Comparison of ENCODE assay signal across 21 cellular contexts in genomic region chr5:66518753-66519152, GRCh38.
A peak's percentile ranks its signal among the peaks of the same experiment; 100 is the strongest.
DNase-seq lines count a peak whose midpoint lies in the region; ATAC-seq, FAIRE-seq and TF ChIP-seq lines count a peak whose summit lies in the region.
"Had no signal": no experiment of that assay in that cellular context is flagged by ENCODE, and none has a peak within 500 bp of the region (broad histone marks: within the 10 kb centered on the region; RNA-seq: fewer than 3 reads in every experiment).

No MANE protein-coding gene starts in this region.

- H4K8ac ChIP-seq in mesenchymal stem cell (ENCODE audit: low read length) = no peak overlapping the region

- H4K91ac ChIP-seq in mesenchymal stem cell (ENCODE audit: low read length) = no peak overlapping the region

- no peak overlapping the region for H3K23ac ChIP-seq in mesenchymal stem cell (ENCODE audit: low read length in 2 of 2)

- H3K9me3 ChIP-seq in endothelial cell of umbilical vein (replicated peaks; ENCODE audit: control insufficient read depth, insufficient read depth, low read length) (no peaks in the 10 kb centered on the region), lower lobe of right lung (peaks cover 4% of the 10 kb centered on the region), mesenchymal stem cell (ENCODE audit: control insufficient read depth, low read length) (peaks cover 27% of the 10 kb centered on the region)

- no peaks in the 10 kb centered on the region for H3K9me1 ChIP-seq in endothelial cell of umbilical vein (replicated peaks; ENCODE audit: control insufficient read depth, extremely low read depth, insufficient read depth, low read length)

- ATAC-seq in lower lobe of right lung = peak; percentile 74 to 88
- ATAC-seq: activated naive CD8-positive, alpha-beta T cell treated with anti-CD3 and anti-CD28 coated beads, Interleukin-2, amount 50 U/mL, for 24 hours; stimulated activated memory B cell treated with anti-CD40 and anti-IgM and Interleukin-4, amounts not matched to agents 10 μg/mL and 1 μg/mL and 100 μg/mL, for 72 hours had no signal

- H2AFZ ChIP-seq in endothelial cell of umbilical vein (ENCODE audit: low read depth, low read length) (no peak overlapping the region), mesenchymal stem cell (ENCODE audit: low read depth, low read length) (no peak overlapping the region)

- H3K18ac ChIP-seq in mesenchymal stem cell (ENCODE audit: low read depth in 1 of 2, low read length in 2 of 2) = no peak overlapping the region

- TF ChIP-seq CTCF in endothelial cell of umbilical vein (IDR thresholded peaks at IDR 0.05; ENCODE audit: extremely low read depth in 1 of 2, insufficient read depth in 1 of 2, low read depth in 1 of 2, low read length in 2 of 2) (no peak), lower lobe of right lung (IDR thresholded peaks at IDR 0.05) (no peak)

- dilution Hi-C loops in endothelial cell of umbilical vein (cut with MboI; ENCODE audit: extremely low pct_ligation_motif_present, low sequenced_read_pairs) = no loop called here

- H3K27me3 ChIP-seq in endothelial cell of umbilical vein (ENCODE audit: control insufficient read depth in 2 of 2, insufficient read depth in 2 of 2, low read length in 2 of 2) (no peaks in the 10 kb centered on the region), lower lobe of right lung (ENCODE audit: low read depth) (no peaks in the 10 kb centered on the region), mesenchymal stem cell (ENCODE audit: control insufficient read depth in 1 of 2, insufficient read depth in 1 of 2, low read length in 2 of 2) (no peaks in the 10 kb centered on the region)

- CTCF ChIA-PET in endothelial cell of umbilical vein (lab: Charles Lee) = no interaction called here

- H3K4me3 ChIP-seq in endothelial cell of umbilical vein (replicated peaks in 1 of 3; ENCODE audit: insufficient read depth in 1 of 3, low read depth in 1 of 3, low read length in 3 of 3) (no peak overlapping the region), lower lobe of right lung (peak overlapping the region; percentile 21), mesenchymal stem cell (ENCODE audit: insufficient read depth in 1 of 2, low read depth in 1 of 2, low read length in 2 of 2) (no peak overlapping the region)

- H3K4me2 ChIP-seq in endothelial cell of umbilical vein (ENCODE audit: insufficient read depth, low read length) = no peak overlapping the region
- H3K4me2 ChIP-seq in mesenchymal stem cell (ENCODE audit: low read length, poor library complexity, severe bottlenecking) = no peak overlapping the region

- H3K4ac ChIP-seq in mesenchymal stem cell (ENCODE audit: low read depth in 1 of 2, low read length in 2 of 2) = no peak overlapping the region

- no peak overlapping the region for H2BK5ac ChIP-seq in mesenchymal stem cell (ENCODE audit: low read depth, low read length, poor library complexity, severe bottlenecking)

- BruUV-seq in endothelial cell of umbilical vein (replicated peaks; lab: Mats Ljungman, UMichigan) = no TSS peak

- intact Hi-C loops in endothelial cell of umbilical vein (cut with micrococcal nuclease) (no loop called here), lower lobe of right lung (cut with DNase I) (no loop called here)

- H4K20me1 ChIP-seq in endothelial cell of umbilical vein (replicated peaks; ENCODE audit: control insufficient read depth, extremely low read depth, insufficient read depth, low read length) = no peaks in the 10 kb centered on the region

- whole genome bisulfite sequencing in mesenchymal stem cell = 97% methylated on average over 3 of the region's 4 CpGs

- H3K14ac ChIP-seq in mesenchymal stem cell (ENCODE audit: low read length in 2 of 2) = no peak overlapping the region

- H3K27ac ChIP-seq in endothelial cell of umbilical vein (ENCODE audit: insufficient read depth, low read depth, low read length) (no peak overlapping the region), lower lobe of right lung (peak overlapping the region; percentile 50), mesenchymal stem cell (ENCODE audit: low read length, poor library complexity, severe bottlenecking) (no peak overlapping the region)
- H3K27ac ChIP-seq: C4-2B had no signal

- H3K4me1 ChIP-seq in endothelial cell of umbilical vein (ENCODE audit: control insufficient read depth, extremely low read depth, insufficient read depth, low read length) (no peaks in the 10 kb centered on the region), lower lobe of right lung (no peaks in the 10 kb centered on the region), mesenchymal stem cell (ENCODE audit: control insufficient read depth, insufficient read depth, low read depth, low read length) (no peaks in the 10 kb centered on the region)

- H2BK15ac ChIP-seq in mesenchymal stem cell (ENCODE audit: low read depth, poor library complexity, severe bottlenecking) = no peak overlapping the region

- H2BK120ac ChIP-seq in mesenchymal stem cell (ENCODE audit: low read depth, low read length) = no peak overlapping the region

- DNase-seq in Daoy (ENCODE audit: low read depth) (peak; percentile 10), NCI-H226 (peak; percentile 94), endothelial cell of umbilical vein (ENCODE audit: low read depth, low spot score) (peak; percentile 35), lower lobe of right lung (no peak), mesenchymal stem cell (no peak), activated gamma-delta T cell treated with Interleukin-2 at 50 U/mL for 16 hours (no peak), ecto neural progenitor cell (ENCODE audit: low spot score) (no peak)
- DNase-seq in activated CD4-positive, alpha-beta T cell treated with anti-CD3 and anti-CD28 coated beads, Interleukin-2, amount 50 U/mL, for 1 hour = no peak
- DNase-seq: activated CD4-positive, alpha-beta T cell treated with anti-CD3 and anti-CD28 coated beads for 48 hours; activated CD8-positive, alpha-beta memory T cell treated with anti-CD3 and anti-CD28 coated beads, Interleukin-2, amount 50 U/mL, for 4 hours; activated naive CD8-positive, alpha-beta T cell treated with anti-CD3 and anti-CD28 coated beads, Interleukin-2, amount 50 U/mL, for 24 hours; GF-D8; head of caudate nucleus; HFFc6; NCI-H2081 treated with DMSO at 0.1 percent for 48 hours; NCI-H526; OCI-M1; SHP77 treated with DMSO at 0.1 percent for 48 hours had no signal

- H2AK5ac ChIP-seq in mesenchymal stem cell (ENCODE audit: low read length, severe bottlenecking) = no peak overlapping the region

- H2BK12ac ChIP-seq in mesenchymal stem cell (ENCODE audit: low read length in 2 of 2) = no peak overlapping the region

- H3K9ac ChIP-seq in endothelial cell of umbilical vein (replicated peaks; ENCODE audit: extremely low read depth, insufficient read depth, low read length) = no peak overlapping the region
- no peak overlapping the region for H3K9ac ChIP-seq in mesenchymal stem cell (ENCODE audit: low read length)

- H3K79me2 ChIP-seq in endothelial cell of umbilical vein (ENCODE audit: control insufficient read depth, insufficient read depth, low read length) = no peaks in the 10 kb centered on the region

- FAIRE-seq in endothelial cell of umbilical vein (lab: Jason Lieb, UNC) = no peak
- FAIRE-seq: D721Med had no signal

- H3K36me3 ChIP-seq in endothelial cell of umbilical vein (ENCODE audit: control insufficient read depth in 2 of 2, extremely low read depth in 1 of 2, insufficient read depth in 2 of 2, low read length in 2 of 2) (no peaks in the 10 kb centered on the region), lower lobe of right lung (no peaks in the 10 kb centered on the region), mesenchymal stem cell (ENCODE audit: control insufficient read depth in 1 of 2, insufficient read depth in 2 of 2, low read depth in 1 of 2, low read length in 2 of 2) (no peaks in the 10 kb centered on the region)

- POLR2A ChIA-PET in endothelial cell of umbilical vein (lab: Charles Lee) = no interaction called here

- TF ChIP-seq POLR2A in endothelial cell of umbilical vein (IDR thresholded peaks at IDR 0.05; ENCODE audit: low read depth, low read length) = no peak

- H3K79me1 ChIP-seq in mesenchymal stem cell (replicated peaks; ENCODE audit: low read length, poor library complexity, severe bottlenecking) = no peaks in the 10 kb centered on the region

TF ChIP-seq in endothelial cell of umbilical vein, 7 proteins besides CTCF, POLR2A, EP300 and RAD21:
- TF ChIP-seq JUN (IDR thresholded peaks at IDR 0.05; ENCODE audit: borderline replicate concordance, insufficient read depth, insufficient read length, low read depth) (no peak), POLR2AphosphoS5 (IDR thresholded peaks at IDR 0.05; ENCODE audit: insufficient read depth, low read depth, low read length) (no peak), FOS (IDR thresholded peaks at IDR 0.05; ENCODE audit: borderline replicate concordance, insufficient read depth, low read length) (no peak), MYC (IDR thresholded peaks at IDR 0.05; ENCODE audit: low read depth, low read length) (no peak), GATA2 (IDR thresholded peaks at IDR 0.05; ENCODE audit: insufficient read depth, insufficient read length, low read depth, low read length) (no peak)

Comparison
In these comparisons a context has a peak if more than half of its experiments do, and no peak if none do; other contexts are left out.
1. DNase-seq: peak in Daoy (single experiment), NCI-H226 (single experiment) and endothelial cell of umbilical vein (single experiment); none in lower lobe of right lung (single experiment), mesenchymal stem cell (single experiment), activated CD4-positive, alpha-beta T cell treated with anti-CD3 and anti-CD28 coated beads, Interleukin-2, amount 50 U/mL, for 1 hour (single experiment), activated gamma-delta T cell treated with Interleukin-2 at 50 U/mL for 16 hours (single experiment) and ecto neural progenitor cell (single experiment).